In genomic region chr5:124740991-124741583, GRCh38 we compare ENCODE assay signal across 13 cellular contexts. TPM values are rescaled to one million over a fixed set of nuclear protein-coding genes. Genes with fewer than 3 reads are reported as not detected.
DNase-seq lines count a peak whose midpoint lies in the region; ATAC-seq, FAIRE-seq and TF ChIP-seq lines count a peak whose summit lies in the region.
"Had no signal": no experiment of that assay in that cellular context is flagged by ENCODE, and none has a peak within 500 bp of the region (broad histone marks: within the 10 kb centered on the region; RNA-seq: fewer than 3 reads in every experiment).

No MANE protein-coding gene starts in this region.

- H3K9ac ChIP-seq in astrocyte (ENCODE audit: low read length), result no peak overlapping the region
- H3K9ac ChIP-seq in kidney (ENCODE audit: low read length in 2 of 2), result no peak overlapping the region

- H3K9me3 ChIP-seq in astrocyte (ENCODE audit: insufficient read depth, low read depth, low read length) (no peaks in the 10 kb centered on the region), kidney (ENCODE audit: control insufficient read depth in 1 of 2, low read length in 2 of 2) (no peaks in the 10 kb centered on the region)
- H3K9me3 ChIP-seq: testis had no signal

- peaks cover 4% of the 10 kb centered on the region; the same call in 1 of the 2 replicates for H3K9me3 Mint-ChIP-seq in HFFc6
- H3K9me3 Mint-ChIP-seq in astrocyte (ENCODE audit: unreplicated experiment), result no peaks in the 10 kb centered on the region
- H3K9me3 Mint-ChIP-seq: CD8-positive, alpha-beta T cell had no signal

- H3K79me2 ChIP-seq in astrocyte (ENCODE audit: insufficient read depth, low read length), result peaks cover 82% of the 10 kb centered on the region

- H3K4me3 ChIP-seq in astrocyte (ENCODE audit: insufficient read depth, low read depth, low read length) (no peak overlapping the region), kidney (ENCODE audit: low read length in 2 of 2) (peak overlapping the region in 1 of 2 donors; percentile 62)
- H3K4me3 ChIP-seq: skin epidermis, testis had no signal

- peaks cover 30% of the 10 kb centered on the region for H3K27me3 Mint-ChIP-seq in HFFc6 (ENCODE audit: insufficient read depth)
- no peaks in the 10 kb centered on the region for H3K27me3 Mint-ChIP-seq in astrocyte (ENCODE audit: low read depth, unreplicated experiment)

- H3K36me3 ChIP-seq in astrocyte (ENCODE audit: insufficient read depth, low read length) (no peaks in the 10 kb centered on the region), kidney (ENCODE audit: control insufficient read depth in 1 of 2, insufficient read depth in 2 of 2, low read length in 2 of 2) (no peaks in the 10 kb centered on the region)

- peak; percentile 86 for FAIRE-seq in astrocyte (lab: Jason Lieb, UNC)
- no peak for FAIRE-seq in kidney (lab: Jason Lieb, UNC)

- no peaks in the 10 kb centered on the region for H3K27me3 ChIP-seq in astrocyte (ENCODE audit: insufficient read depth, low read length)
- H3K27me3 ChIP-seq: testis had no signal

- peak overlapping the region; percentile 95 for H3K4me2 ChIP-seq in astrocyte (ENCODE audit: low read length)

- ATAC-seq in GM21447 (IDR thresholded peaks at IDR 0.05; ENCODE audit: unreplicated experiment), result no peak
- ATAC-seq: CD8-positive, alpha-beta T cell had no signal

- H3K4me3 Mint-ChIP-seq in HFFc6 (no peak overlapping the region; the same call in 1 of the 2 replicates), astrocyte (ENCODE audit: unreplicated experiment) (no peak overlapping the region)
- H3K4me3 Mint-ChIP-seq: activated naive CD8-positive, alpha-beta T cell; CD8-positive, alpha-beta T cell had no signal

- H3K36me3 Mint-ChIP-seq in HFFc6 (ENCODE audit: low read depth) (0 out of 2 replicates have a peak, but pooled peaks cover 4% of the 10 kb centered on the region), astrocyte (ENCODE audit: low read depth, unreplicated experiment) (no peaks in the 10 kb centered on the region)
- H3K36me3 Mint-ChIP-seq: activated naive CD8-positive, alpha-beta T cell; CD8-positive, alpha-beta T cell had no signal

- H3K4me1 Mint-ChIP-seq in HFFc6 (ENCODE audit: low read depth), result peaks cover 11% of the 10 kb centered on the region
- H3K4me1 Mint-ChIP-seq in astrocyte (ENCODE audit: low read depth, unreplicated experiment), result peaks cover 34% of the 10 kb centered on the region

- DNase-seq in ACHN (peak; percentile 21), HFFc6 (peak; percentile 64), astrocyte (ENCODE audit: low read depth) (peak; percentile 91), kidney (no peak), activated gamma-delta T cell treated with Interleukin-2 at 50 U/mL for 16 hours (no peak), DMS114 treated with DMSO at 0.1 percent for 48 hours (lab: John Stamatoyannopoulos, UW; ENCODE audit: unreplicated experiment) (no peak)
- no peak for DNase-seq in activated CD4-positive, CD25-positive, alpha-beta regulatory T cell (lab: John Stamatoyannopoulos, UW)
- DNase-seq: CD8-positive, alpha-beta T cell; testis had no signal

- intact Hi-C loops in kidney (cut with DNase I), result no loop called here

- H4K20me1 ChIP-seq in astrocyte (ENCODE audit: insufficient read depth, low read length), result peaks cover 24% of the 10 kb centered on the region

- TF ChIP-seq CTCF in HFFc6 (IDR thresholded peaks at IDR 0.05) (no peak), astrocyte (IDR thresholded peaks at IDR 0.05; ENCODE audit: insufficient read depth, low read depth, low read length) (no peak), kidney (IDR thresholded peaks at IDR 0.05; ENCODE audit: borderline replicate concordance, extremely low read depth, insufficient read depth) (no peak)

- in situ Hi-C loops in ACHN (cut with HindIII; ENCODE audit: low pct_ligation_motif_present, low pct_unique_long_range_greater_than_20kb, low sequenced_read_pairs), result no loop called here

- H3K27ac ChIP-seq in astrocyte (ENCODE audit: low read depth, low read length), result peak overlapping the region; percentile 96
- peak overlapping the region; percentile 8 to 35 for H3K27ac ChIP-seq in kidney (ENCODE audit: low read depth in 2 of 2, low read length in 2 of 2)
- H3K27ac ChIP-seq: testis had no signal

- peak overlapping the region; percentile 52 for H3K27ac Mint-ChIP-seq in HFFc6
- H3K27ac Mint-ChIP-seq in astrocyte (ENCODE audit: unreplicated experiment), result no peak overlapping the region
- H3K27ac Mint-ChIP-seq: activated naive CD8-positive, alpha-beta T cell; CD8-positive, alpha-beta T cell had no signal

- H3K4me1 ChIP-seq in astrocyte (ENCODE audit: insufficient read depth, low read length), result peaks cover 43% of the 10 kb centered on the region
- H3K4me1 ChIP-seq in kidney (ENCODE audit: control insufficient read depth in 1 of 2, insufficient read depth in 1 of 2, low read depth in 1 of 2, low read length in 2 of 2), result peaks cover 27 to 43% of the 10 kb centered on the region in 2 donors

- no peak overlapping the region for H2AFZ ChIP-seq in astrocyte (ENCODE audit: low read depth, low read length)

RNA-seq across cellular contexts. Expression of gene ZNF608, which starts 5.4 kb away (rescaled TPM):
- total RNA-seq in HFFc6 (2021; fragmentation: NEBNext Ultra II Directional; extraction: Animal tissue kit (Norgen Biotek cat#: 25700)), result under 1 TPM; 0.28 to 0.85 (median 0.33) TPM
- total RNA-seq in astrocyte, result 57.3 and 61.5 TPM in 2 replicates
- 35.8 TPM for total RNA-seq in kidney
- 5.9 TPM for polyA plus RNA-seq in kidney (ENCODE audit: insufficient read depth, low read depth, low replicate concordance)
- total RNA-seq: T-helper 2 cell treated with Interferon-gamma antibody and Interleukin-4, amounts not matched to agents 100 ng/mL and 5 ng/mL, for 36 hours had no signal

Comparison
In these comparisons a context has a peak if more than half of its experiments do, and no peak if none do; other contexts are left out.
1. DNase-seq: peak in ACHN (single experiment), HFFc6 (single experiment) and astrocyte (single experiment); none in kidney (single experiment), activated gamma-delta T cell treated with Interleukin-2 at 50 U/mL for 16 hours (single experiment), activated CD4-positive, CD25-positive, alpha-beta regulatory T cell (0 of 4) and DMS114 treated with DMSO at 0.1 percent for 48 hours (single experiment).
2. RNA of gene ZNF608, which starts 5.4 kb away (total RNA-seq): 57.3 to 61.5 TPM in astrocyte and 35.8 TPM in kidney (single experiment); 0.28 to 0.85 TPM in HFFc6; every median in the first group is over 10 times any median in the second.